14 cellular contexts compared by ENCODE assay signal in the genomic region with DNA sequence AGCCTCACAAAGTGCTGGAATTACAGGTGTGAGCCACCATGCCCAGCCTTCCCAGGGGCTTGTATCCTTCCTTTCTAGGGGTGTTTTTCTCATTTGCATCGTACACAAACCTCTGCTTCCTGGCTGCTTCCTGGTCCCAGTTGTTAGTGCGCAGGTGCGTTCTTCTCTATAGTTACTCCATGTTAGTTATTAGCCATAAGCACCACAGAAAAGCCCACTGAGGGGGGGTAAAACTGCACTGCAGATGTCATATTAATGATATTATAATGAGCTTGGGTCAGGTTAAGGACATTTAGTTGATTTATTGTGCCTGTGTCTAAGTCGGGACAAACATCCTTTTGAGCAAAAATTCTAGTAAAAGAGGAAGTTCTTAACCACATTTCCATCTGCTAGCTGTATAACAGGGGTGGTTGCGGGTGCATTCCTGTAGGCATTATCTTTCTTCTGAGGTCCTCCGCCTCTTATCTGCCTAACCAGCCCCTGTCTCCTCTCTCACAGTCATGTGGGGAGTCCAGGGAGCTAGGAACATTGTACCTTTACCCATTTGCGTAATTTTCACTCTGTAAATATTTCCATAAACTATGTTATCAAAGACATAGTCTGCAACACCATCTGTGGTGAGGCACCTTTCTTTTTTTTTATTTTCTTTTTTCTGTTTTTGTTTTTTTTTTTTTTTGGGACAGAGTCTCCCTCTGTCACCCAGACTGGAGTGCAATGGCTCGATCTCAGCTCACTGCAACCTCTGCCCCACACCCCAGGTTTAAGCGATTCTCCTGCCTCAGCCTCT. TPM values are rescaled to one million over a fixed set of nuclear protein-coding genes. Genes with fewer than 3 reads are reported as not detected.
DNase-seq lines count a peak whose midpoint lies in the region; ATAC-seq, FAIRE-seq and TF ChIP-seq lines count a peak whose summit lies in the region.
"Had no signal": no experiment of that assay in that cellular context is flagged by ENCODE, and none has a peak within 500 bp of the region (broad histone marks: within the 10 kb centered on the region; RNA-seq: fewer than 3 reads in every experiment).

No MANE protein-coding gene starts in this region.

- 60 to 67% (median 61%) methylated on average over 9 of the region's 9 CpGs for WGBS in psoas muscle, 3 donors

- intact Hi-C loops in psoas muscle (cut with DNase I), result no loop called here

- H3K4me2 ChIP-seq in OCI-LY3 (ENCODE audit: low read length), result peak overlapping the region; percentile 62

- DNase-seq in AML-193 (lab: John Stamatoyannopoulos, UW), result peak; percentile 7 to 17
- peak; percentile 20 for DNase-seq in GM19239 (ENCODE audit: insufficient read length, low spot score)
- peak; percentile 16 for DNase-seq in amniotic epithelial cell (ENCODE audit: low read depth)
- DNase-seq in psoas muscle, result no peak
- DNase-seq in HT-29 (ENCODE audit: low spot score), result no peak
- no peak for DNase-seq in NCI-H128 (lab: John Stamatoyannopoulos, UW; ENCODE audit: unreplicated experiment)
- no peak for DNase-seq in brain microvascular endothelial cell
- DNase-seq: activated CD8-positive, alpha-beta memory T cell treated with anti-CD3 and anti-CD28 coated beads, Interleukin-2, amount 10 ng/mL, durations not matched to agents 7 days and 5 days; colonic mucosa; heart right ventricle; NCI-H1436; stimulated activated CD4-positive, alpha-beta T cell treated with anti-CD3 and anti-CD28 coated beads, Interleukin-2, amount 100 ng/mL, for 24 hours; testis had no signal

- H3K36me3 ChIP-seq in OCI-LY3 (replicated peaks; ENCODE audit: low read depth, low read length) (no peaks in the 10 kb centered on the region), psoas muscle (ENCODE audit: insufficient read depth in 1 of 2, low read depth in 1 of 2) (no peaks in the 10 kb centered on the region), brain microvascular endothelial cell (replicated peaks) (no peaks in the 10 kb centered on the region)
- H3K36me3 ChIP-seq: colonic mucosa, heart right ventricle had no signal

- H3K27ac ChIP-seq in OCI-LY3 (ENCODE audit: low read length) (no peak overlapping the region), psoas muscle (no peak overlapping the region), brain microvascular endothelial cell (no peak overlapping the region)
- H3K27ac ChIP-seq: colonic mucosa, heart right ventricle, testis had no signal

- TF ChIP-seq CTCF in OCI-LY3 (IDR thresholded peaks at IDR 0.05; ENCODE audit: low read depth, low read length), result no peak
- TF ChIP-seq CTCF in psoas muscle (IDR thresholded peaks at IDR 0.05), result no peak
- no peak for TF ChIP-seq CTCF in brain microvascular endothelial cell (IDR thresholded peaks at IDR 0.05; ENCODE audit: low read depth, low read length, missing control alignments)

- no peaks in the 10 kb centered on the region for H3K9me3 ChIP-seq in OCI-LY3 (ENCODE audit: insufficient read depth, low read length)
- H3K9me3 ChIP-seq in psoas muscle, result no peaks in the 10 kb centered on the region
- H3K9me3 ChIP-seq: colonic mucosa, heart right ventricle, testis had no signal

- H3K4me1 ChIP-seq in OCI-LY3 (ENCODE audit: low read length) (peaks cover 11% of the 10 kb centered on the region), psoas muscle (no peaks in the 10 kb centered on the region)
- H3K4me1 ChIP-seq: colonic mucosa, heart right ventricle had no signal

- in situ Hi-C loops in brain microvascular endothelial cell (cut with HindIII; ENCODE audit: low pct_ligation_motif_present, low sequenced_read_pairs), result no loop called here

- no peaks in the 10 kb centered on the region for H4K20me1 ChIP-seq in OCI-LY3 (ENCODE audit: insufficient read depth, low read length)

- peak overlapping the region; percentile 52 for H3K4me3 ChIP-seq in OCI-LY3 (ENCODE audit: low read length)
- H3K4me3 ChIP-seq in psoas muscle, result no peak overlapping the region
- no peak overlapping the region for H3K4me3 ChIP-seq in brain microvascular endothelial cell (ENCODE audit: low read depth, low read length)
- H3K4me3 ChIP-seq: colonic mucosa, heart right ventricle, testis had no signal

- no peaks in the 10 kb centered on the region for H3K79me2 ChIP-seq in OCI-LY3 (ENCODE audit: low read length)

- 0 out of 2 replicates have a peak overlapping the region, but pooled peaks have one; percentile 1 for H3K9ac ChIP-seq in OCI-LY3 (ENCODE audit: low read length)

- peak; percentile 85 for FAIRE-seq in GM19239 (lab: Jason Lieb, UNC)

- ATAC-seq in psoas muscle, result no peak
- ATAC-seq: activated CD8-positive, alpha-beta memory T cell treated with anti-CD3 and anti-CD28 coated beads, Interleukin-2, amount 10 ng/mL, durations not matched to agents 7 days and 5 days; heart right ventricle had no signal

- peak overlapping the region; percentile 72; the same call in 1 of the 2 replicates for H2AFZ ChIP-seq in OCI-LY3 (ENCODE audit: low read depth, low read length)

- 0 out of 2 replicates have a peak, but pooled peaks cover 3% of the 10 kb centered on the region for H3K27me3 ChIP-seq in OCI-LY3 (ENCODE audit: low read depth, low read length)
- no peaks in the 10 kb centered on the region for H3K27me3 ChIP-seq in psoas muscle (ENCODE audit: insufficient read depth in 3 of 3, low read length in 2 of 3)
- no peaks in the 10 kb centered on the region for H3K27me3 ChIP-seq in brain microvascular endothelial cell (replicated peaks)
- H3K27me3 ChIP-seq: colonic mucosa, heart right ventricle, testis had no signal

RNA-seq across cellular contexts. Expression of gene ATF7IP2, which starts 23.6 kb away (rescaled TPM):
- 1 to 10 TPM; 2.4 to 5.1 (median 2.8) TPM for total RNA-seq in psoas muscle
- 1 to 10 TPM in 2 of 3 donors, under 1 TPM in 1; 0.89 to 2.6 (median 1.2) TPM for polyA plus RNA-seq in psoas muscle
- total RNA-seq in HT-29 (2014; rRNA removed; shearing (Covaris generic)), result 0.41 and 1.8 TPM in 2 replicates

Comparison
In these comparisons a context has a peak if more than half of its experiments do, and no peak if none do; other contexts are left out.
1. DNase-seq: peak in AML-193 (2 of 2), GM19239 (single experiment) and amniotic epithelial cell (single experiment); none in psoas muscle (0 of 2), HT-29 (single experiment), NCI-H128 (single experiment) and brain microvascular endothelial cell (single experiment).